ENCODE assay signal across 8 cellular contexts in genomic region chr19:3827306-3827705, GRCh38. TPM values are rescaled to one million over a fixed set of nuclear protein-coding genes. Genes with fewer than 3 reads are reported as not detected.
"Had no signal": no experiment of that assay in that cellular context is flagged by ENCODE, and none has a peak within 500 bp of the region (broad histone marks: within the 10 kb centered on the region; RNA-seq: fewer than 3 reads in every experiment).

No MANE protein-coding gene starts in this region.

- H3K4me1 Mint-ChIP-seq: H9 had no signal

- H3K27ac Mint-ChIP-seq: H9 had no signal

- H3K9me3 Mint-ChIP-seq: H9 had no signal

- H3K4me3 Mint-ChIP-seq: H9 had no signal

- H2AFZ ChIP-seq: GM23248 had no signal

- DNase-seq: GM23248, GOT3, H9, HCEC 1CT, IMR-90, KBM-7 had no signal

- H3K4me3 ChIP-seq: GM23248 had no signal

- H3K27ac ChIP-seq: GM23248 had no signal

RNA-seq across cellular contexts. Expression of gene MATK, which starts 41.1 kb away (rescaled TPM):
- total RNA-seq: GM23248, IMR-90 had no signal

RNA-seq across cellular contexts. Expression of gene ZFR2, which starts 41.5 kb away (rescaled TPM):
- total RNA-seq: GM23248, H4, HT-29, IMR-90 had no signal

RNA-seq across cellular contexts. Expression of gene ATCAY, which starts 53.2 kb away (rescaled TPM):
- total RNA-seq: GM23248, H4, HT-29 had no signal

RNA-seq across cellular contexts. Expression of gene RAX2, which starts 55.3 kb away (rescaled TPM):
- total RNA-seq: GM23248, H4, H9, HT-29, IMR-90 had no signal
